Comparison of ENCODE assay signal across 8 cellular contexts in the genomic region with DNA sequence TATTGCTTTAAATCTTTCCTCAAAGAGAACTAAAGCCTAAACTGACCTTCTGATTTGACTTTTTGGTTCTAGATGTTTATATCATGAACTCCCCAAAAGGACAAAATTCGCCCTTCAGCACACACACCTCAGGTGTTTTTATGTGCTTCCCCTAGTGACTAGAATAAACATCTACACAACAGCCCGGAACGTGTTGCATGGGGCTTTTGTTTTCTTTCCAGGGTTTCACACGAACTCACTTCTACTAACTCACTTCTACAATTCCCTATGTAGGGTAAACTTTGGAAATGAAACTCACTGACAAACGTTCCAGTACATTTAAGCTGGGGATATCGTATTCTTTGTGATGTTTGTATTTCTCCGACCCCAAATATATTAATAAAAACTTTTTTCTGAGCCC. TPM values are rescaled to one million over a fixed set of nuclear protein-coding genes. Genes with fewer than 3 reads are reported as not detected.
A peak's percentile ranks its signal among the peaks of the same experiment; 100 is the strongest.
DNase-seq lines count a peak whose midpoint lies in the region; ATAC-seq and TF ChIP-seq lines count a peak whose summit lies in the region.

No MANE protein-coding gene starts in this region.

- ATAC-seq in stimulated activated naive CD8-positive, alpha-beta T cell treated with anti-CD3 and anti-CD28 coated beads, Interleukin-15, Interleukin-2, amounts not matched to agents 100 U/mL and 50 U/mL, for 24 hours = no peak
- peak; percentile 38 for ATAC-seq in HG03520 (IDR thresholded peaks at IDR 0.05; ENCODE audit: unreplicated experiment)

- peaks cover 59% of the 10 kb centered on the region for H3K4me1 Mint-ChIP-seq in stimulated activated naive CD8-positive, alpha-beta T cell treated with anti-CD3 and anti-CD28 coated beads, Interleukin-15, Interleukin-2, amounts not matched to agents 100 ng/mL and 50 ng/mL, for 24 hours (ENCODE audit: low read depth)
- H3K4me1 Mint-ChIP-seq in MCF 10A (ENCODE audit: insufficient read depth, unreplicated experiment) = peaks cover 20% of the 10 kb centered on the region

- H3K36me3 Mint-ChIP-seq in stimulated activated naive CD8-positive, alpha-beta T cell treated with anti-CD3 and anti-CD28 coated beads, Interleukin-15, Interleukin-2, amounts not matched to agents 100 ng/mL and 50 ng/mL, for 24 hours (ENCODE audit: low read depth) = peaks cover 31% of the 10 kb centered on the region
- peaks cover 36% of the 10 kb centered on the region for H3K36me3 Mint-ChIP-seq in MCF 10A (ENCODE audit: insufficient read depth, unreplicated experiment)

- H3K27ac ChIP-seq in PC-9 = peak overlapping the region; percentile 89; the same call in 1 of the 2 replicates
- peak overlapping the region; percentile 96 for H3K27ac ChIP-seq in suprapubic skin

- H3K27me3 ChIP-seq in PC-9 (ENCODE audit: insufficient read depth, low read depth) (no peaks in the 10 kb centered on the region), suprapubic skin (no peaks in the 10 kb centered on the region)

- H3K4me2 ChIP-seq in PC-9 = peak overlapping the region; percentile 78

- WGBS in suprapubic skin = 5% methylated on average over 7 of the region's 7 CpGs

- H3K36me3 ChIP-seq in PC-9 (ENCODE audit: low read depth) = peaks cover 19% of the 10 kb centered on the region; the same call in 1 of the 2 replicates
- no peaks in the 10 kb centered on the region for H3K36me3 ChIP-seq in suprapubic skin

- peaks cover 59% of the 10 kb centered on the region for H4K20me1 ChIP-seq in PC-9 (ENCODE audit: insufficient read depth)

- peaks cover 49% of the 10 kb centered on the region for H3K4me1 ChIP-seq in PC-9 (replicated peaks; ENCODE audit: insufficient read depth)
- peaks cover 46% of the 10 kb centered on the region for H3K4me1 ChIP-seq in suprapubic skin

- intact Hi-C loops in PC-9 (cut with micrococcal nuclease; ENCODE audit: unreplicated experiment) (loop anchor here (1.0 to 10.0 kb wide), 3 partner anchors 60 to 676 kb away; a partner anchor contains a TSS), MCF 10A (cut with micrococcal nuclease) (loop anchor here (2.0 to 5.0 kb wide), 3 partner anchors 60 to 258 kb away; a partner anchor contains a TSS)

- H3K4me3 ChIP-seq in PC-9 (peak overlapping the region; percentile 89), suprapubic skin (peak overlapping the region; percentile 61)

- H2AFZ ChIP-seq in PC-9 = no peak overlapping the region

- BruUV-seq in PC-9 (replicated peaks; lab: Mats Ljungman, UMichigan) (no TSS peak), MCF 10A (replicated peaks; lab: Mats Ljungman, UMichigan) (no TSS peak)

- H3K27me3 Mint-ChIP-seq in stimulated activated naive CD8-positive, alpha-beta T cell treated with anti-CD3 and anti-CD28 coated beads, Interleukin-15, Interleukin-2, amounts not matched to agents 100 ng/mL and 50 ng/mL, for 24 hours = no peaks in the 10 kb centered on the region
- H3K27me3 Mint-ChIP-seq in MCF 10A (ENCODE audit: insufficient read depth, unreplicated experiment) = no peaks in the 10 kb centered on the region

- H3F3A ChIP-seq in PC-9 (ENCODE audit: insufficient read depth, low read depth) = peaks cover 26% of the 10 kb centered on the region

- no peak for DNase-seq in stimulated activated naive CD8-positive, alpha-beta T cell treated with anti-CD3 and anti-CD28 coated beads, Interleukin-15, Interleukin-2, amounts not matched to agents 100 U/mL and 50 U/mL, for 24 hours
- DNase-seq in PC-9 = peak; percentile 18 to 72
- DNase-seq in MCF 10A (ENCODE audit: unreplicated experiment) = peak; percentile 56
- DNase-seq in left kidney (ENCODE audit: low read depth, low spot score) = peak; percentile 89
- DNase-seq in suprapubic skin (ENCODE audit: low spot score in 2 of 2) = no peak
- DNase-seq in UCSD-AML1 (lab: John Stamatoyannopoulos, UW; ENCODE audit: unreplicated experiment) = no peak

- TF ChIP-seq CTCF in PC-9 (conservative IDR thresholded peaks at IDR 0.05) = no peak; the same call in 1 of the 2 replicates
- no peak for TF ChIP-seq CTCF in MCF 10A (IDR thresholded peaks at IDR 0.05; ENCODE audit: unreplicated experiment)
- TF ChIP-seq CTCF in suprapubic skin (IDR thresholded peaks at IDR 0.05) = no peak

- CTCF ChIA-PET in PC-9 (lab: Charles Lee) (no interaction called here), MCF 10A (lab: Yijun Ruan, JAX) (interaction anchor here (0.8 to 1.6 kb wide), 7 partner anchors 10 to 236 kb away, joined by 3 to 10 read pairs (median 5); no protein-coding TSS in a partner anchor)

- POLR2A ChIA-PET in PC-9 (lab: Charles Lee; ENCODE audit: unreplicated experiment) (interaction anchor here (0.6 kb wide), 2 partner anchors 35 to 58 kb away, joined by 4 to 5 read pairs; no protein-coding TSS in a partner anchor), MCF 10A (lab: Yijun Ruan, JAX) (interaction anchor here (0.7 to 2.2 kb wide), 20 partner anchors 10 to 518 kb away, joined by 3 to 14 read pairs (median 4); a partner anchor contains a TSS)

- H3K27ac Mint-ChIP-seq in stimulated activated naive CD8-positive, alpha-beta T cell treated with anti-CD3 and anti-CD28 coated beads, Interleukin-15, Interleukin-2, amounts not matched to agents 100 ng/mL and 50 ng/mL, for 24 hours = peak overlapping the region; percentile 100
- peak overlapping the region; percentile 100 for H3K27ac Mint-ChIP-seq in MCF 10A (ENCODE audit: low read depth, unreplicated experiment)

- H3K4me3 Mint-ChIP-seq in stimulated activated naive CD8-positive, alpha-beta T cell treated with anti-CD3 and anti-CD28 coated beads, Interleukin-15, Interleukin-2, amounts not matched to agents 100 ng/mL and 50 ng/mL, for 24 hours = peak overlapping the region; percentile 99
- peak overlapping the region; percentile 95 for H3K4me3 Mint-ChIP-seq in MCF 10A (ENCODE audit: unreplicated experiment)

- no peak for TF ChIP-seq EP300 in suprapubic skin (IDR thresholded peaks at IDR 0.05)

- no peaks in the 10 kb centered on the region for H3K9me2 ChIP-seq in PC-9 (ENCODE audit: insufficient read depth)

- H3K9me3 Mint-ChIP-seq in stimulated activated naive CD8-positive, alpha-beta T cell treated with anti-CD3 and anti-CD28 coated beads, Interleukin-15, Interleukin-2, amounts not matched to agents 100 ng/mL and 50 ng/mL, for 24 hours = no peaks in the 10 kb centered on the region
- no peaks in the 10 kb centered on the region for H3K9me3 Mint-ChIP-seq in MCF 10A (ENCODE audit: unreplicated experiment)

- no peak for TF ChIP-seq POLR2A in suprapubic skin (IDR thresholded peaks at IDR 0.05)

- peaks cover 65% of the 10 kb centered on the region for H3K79me2 ChIP-seq in PC-9 (ENCODE audit: low read depth)

- H3K9me3 ChIP-seq in PC-9 (ENCODE audit: insufficient read depth, low read depth) (no peaks in the 10 kb centered on the region), suprapubic skin (no peaks in the 10 kb centered on the region)

RNA-seq across cellular contexts. Expression of a gene that starts 1.4 kb away (rescaled TPM):
- total RNA-seq in PC-9 (2021) (77.0 and 112 TPM in 2 replicates), MCF 10A (2022) (92.9 and 113 TPM in 2 replicates), suprapubic skin (100 to 1,000 TPM in 1 of 4 donors, 10 to 100 TPM in 3; 36.3 to 119 (median 45.2) TPM)

Comparison
In these comparisons a context has a peak if more than half of its experiments do, and no peak if none do; other contexts are left out.
1. DNase-seq: peak in PC-9 (2 of 2), MCF 10A (single experiment) and left kidney (single experiment); none in stimulated activated naive CD8-positive, alpha-beta T cell treated with anti-CD3 and anti-CD28 coated beads, Interleukin-15, Interleukin-2, amounts not matched to agents 100 U/mL and 50 U/mL, for 24 hours (single experiment), suprapubic skin (0 of 2) and UCSD-AML1 (single experiment).